In the genomic region with DNA sequence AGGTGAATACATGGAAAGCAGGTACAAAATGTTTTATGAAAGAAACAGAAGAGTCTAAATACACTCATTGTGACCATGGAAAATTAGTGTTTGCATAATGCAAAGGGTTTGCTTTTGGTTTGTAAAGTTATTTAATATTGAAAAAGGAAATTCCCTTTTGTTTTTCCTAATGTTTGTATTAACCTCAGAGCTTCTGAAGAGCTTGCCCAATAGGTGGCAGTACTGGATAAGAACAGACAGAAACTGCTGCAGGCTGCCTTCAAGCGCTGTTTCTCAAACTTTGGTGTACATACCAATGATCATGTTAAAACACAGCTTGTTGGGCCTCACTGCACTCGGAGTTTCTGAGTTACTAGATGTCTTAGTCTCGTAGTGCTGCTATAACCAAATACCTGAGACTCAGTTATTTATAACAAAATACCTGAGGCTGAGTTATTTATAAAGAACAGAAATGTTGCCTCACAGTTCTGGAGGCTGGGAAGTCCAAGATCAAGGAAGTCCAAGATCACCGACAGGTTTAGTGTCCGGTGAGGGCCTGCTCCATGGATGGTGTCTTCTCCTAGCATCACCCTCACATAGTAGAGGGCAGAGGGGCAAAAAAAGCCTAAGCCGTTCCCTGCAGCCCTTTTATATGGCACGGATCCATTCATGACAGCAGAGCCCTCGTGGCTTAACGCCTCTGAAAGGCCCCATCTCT, we compare ENCODE assay signal across 8 cellular contexts.
DNase-seq lines count a peak whose midpoint lies in the region; ATAC-seq and TF ChIP-seq lines count a peak whose summit lies in the region.

No MANE protein-coding gene starts in this region.

- ATAC-seq in GM18505 (IDR thresholded peaks at IDR 0.05; ENCODE audit: unreplicated experiment): no peak
- ATAC-seq in GM18520 (IDR thresholded peaks at IDR 0.05; ENCODE audit: unreplicated experiment): no peak

- in situ Hi-C loops in GM13977 (cut with MboI; ENCODE audit: low pct_unique_long_range_greater_than_20kb, low sequenced_read_pairs, unreplicated experiment): no loop called here

- DNase-seq in CD1c-positive myeloid dendritic cell (ENCODE audit: extremely low spot score) (peak; percentile 46), GM13977 (ENCODE audit: low spot score) (peak; percentile 57), NCI-H1417 (lab: John Stamatoyannopoulos, UW) (peak; percentile 24 to 80 (median 42)), foreskin melanocyte (peak; percentile 59), retinal pigment epithelial cell (ENCODE audit: low read depth) (peak; percentile 29)

- no peak for TF ChIP-seq POLR2A in GM18505 (IDR thresholded peaks at IDR 0.05; ENCODE audit: borderline replicate concordance, extremely low read depth, insufficient read depth, insufficient read length)

- TF ChIP-seq CTCF in GM13977 (IDR thresholded peaks at IDR 0.05; ENCODE audit: extremely low read depth, insufficient read depth, missing control alignments): peak; percentile 59
- TF ChIP-seq CTCF in VCaP (conservative IDR thresholded peaks at IDR 0.05): peak; percentile 80
- peak; percentile 81 for TF ChIP-seq CTCF in retinal pigment epithelial cell (conservative IDR thresholded peaks at IDR 0.05; ENCODE audit: low read depth, low read length)

- H3K4me3 ChIP-seq in retinal pigment epithelial cell (ENCODE audit: low read length): no peak overlapping the region

- H3K27ac ChIP-seq in VCaP: no peak overlapping the region
